Comparison of ENCODE assay signal across 15 cellular contexts in genomic region chr18:63562284-63562683, GRCh38. TPM values are rescaled to one million over a fixed set of nuclear protein-coding genes. Genes with fewer than 3 reads are reported as not detected.
DNase-seq lines count a peak whose midpoint lies in the region; ATAC-seq, FAIRE-seq and TF ChIP-seq lines count a peak whose summit lies in the region.
"Had no signal": no experiment of that assay in that cellular context is flagged by ENCODE, and none has a peak within 500 bp of the region (broad histone marks: within the 10 kb centered on the region; RNA-seq: fewer than 3 reads in every experiment).

No MANE protein-coding gene starts in this region.

- ATAC-seq in GM19035 (IDR thresholded peaks at IDR 0.05; ENCODE audit: unreplicated experiment), result peak; percentile 76
- peak; percentile 65 for ATAC-seq in GM21737 (IDR thresholded peaks at IDR 0.05; ENCODE audit: unreplicated experiment)
- peak; percentile 77 for ATAC-seq in HG03378 (IDR thresholded peaks at IDR 0.05; ENCODE audit: unreplicated experiment)
- peak; percentile 71 for ATAC-seq in GM12878
- ATAC-seq: activated CD4-positive, alpha-beta T cell treated with anti-CD3 and anti-CD28 coated beads for 36 hours; HCT116; left cardiac atrium; naive thymus-derived CD8-positive, alpha-beta T cell had no signal

- WGBS in GM12878 (ENCODE audit: insufficient coverage, insufficient replicate concordance, low lambda C conversion rate, missing lambda C conversion rate), result 24% methylated on average over 4 of the region's 4 CpGs
- WGBS in testis, 2 donors, result 87 to 95% methylated on average over 4 of the region's 4 CpGs

- no peak; a peak in 1 of 4 replicates for TF ChIP-seq EP300 in GM12878 (IDR thresholded peaks at IDR 0.05; ENCODE audit: borderline replicate concordance in 1 of 2, control insufficient read depth in 1 of 2, low read depth in 2 of 2, low read length in 2 of 2)

- RAD21 ChIA-PET in GM12878 (lab: Charles Lee; ENCODE audit: unreplicated experiment), result interaction anchor here (0.8 to 1.2 kb wide), 2 partner anchors 44 to 50 kb away, joined by 3 to 6 read pairs; no protein-coding TSS in a partner anchor

- in situ Hi-C loops in GM12878 (cut with MboI), result no loop called here

- H3K79me2 ChIP-seq in GM12878 (ENCODE audit: control insufficient read depth, insufficient read depth, low read length), result no peaks in the 10 kb centered on the region

- TF ChIP-seq POLR2A in GM12878 (IDR thresholded peaks at IDR 0.05; ENCODE audit: low read depth, low read length) (no peak), testis (IDR thresholded peaks at IDR 0.05) (no peak)

- SMC1A ChIA-PET in GM12878 (lab: Charles Lee; ENCODE audit: uncharacterized antibody, unreplicated experiment), result interaction anchor here (0.9 to 1.4 kb wide), 3 partner anchors 14 to 20 kb away, joined by 3 to 4 read pairs (median 3); no protein-coding TSS in a partner anchor

- H4K20me1 ChIP-seq in GM12878 (ENCODE audit: control insufficient read depth, insufficient read depth), result no peaks in the 10 kb centered on the region

- POLR2A ChIA-PET in GM12878 (lab: Charles Lee), result no interaction called here

- no peaks in the 10 kb centered on the region for H3K36me3 ChIP-seq in GM12878 (ENCODE audit: control insufficient read depth in 2 of 2, insufficient read depth in 2 of 2, low read length in 1 of 2)
- H3K36me3 ChIP-seq in testis (ENCODE audit: low read depth, missing control alignments), result no peaks in the 10 kb centered on the region

- no peaks in the 10 kb centered on the region for H3K9me3 ChIP-seq in GM12878 (replicated peaks; ENCODE audit: control insufficient read depth, insufficient read depth, low read length)
- no peaks in the 10 kb centered on the region for H3K9me3 ChIP-seq in testis

- BruUV-seq in GM12878 (replicated peaks; lab: Mats Ljungman, UMichigan), result no TSS peak

- no peak for TF ChIP-seq RAD21 in GM12878 (IDR thresholded peaks at IDR 0.05; ENCODE audit: insufficient read depth, low read depth, low read length)

- intact Hi-C loops in GM12878 (cut with micrococcal nuclease; ENCODE audit: unreplicated experiment) (no loop called here), testis (cut with DNase I; ENCODE audit: low total_unique reads) (no loop called here)

- TF ChIP-seq CTCF in GM12878 (IDR thresholded peaks at IDR 0.05 in 2 of 3, conservative IDR thresholded peaks at IDR 0.05 in 1 of 3; ENCODE audit: control insufficient read depth in 2 of 3, extremely low read depth in 1 of 3, insufficient read depth in 1 of 3, low read depth in 3 of 3, low read length in 3 of 3) (no peak), testis (IDR thresholded peaks at IDR 0.05) (no peak)

- H3K4me1 ChIP-seq in GM12878 (ENCODE audit: control insufficient read depth, insufficient read depth, low read length), result peaks cover 10% of the 10 kb centered on the region
- H3K4me1 ChIP-seq in testis, result no peaks in the 10 kb centered on the region

- H3K4me3 ChIP-seq in GM12878, result no peak overlapping the region
- no peak overlapping the region for H3K4me3 ChIP-seq in testis

- H3K27ac ChIP-seq in GM12878 (ENCODE audit: control insufficient read depth, insufficient read depth), result no peak overlapping the region
- no peak overlapping the region for H3K27ac ChIP-seq in testis

- no peaks in the 10 kb centered on the region for H3K27me3 ChIP-seq in GM12878 (replicated peaks in 1 of 2; ENCODE audit: control insufficient read depth in 2 of 2, insufficient read depth in 2 of 2, low read length in 1 of 2)
- no peaks in the 10 kb centered on the region for H3K27me3 ChIP-seq in testis

- DNase-seq in GM12878 (ENCODE audit: low read depth, low spot score) (peak; percentile 17), cerebellar nuclear complex (lab: John Stamatoyannopoulos, UW) (no peak), HPDE6-E6E7 (ENCODE audit: extremely low spot score) (no peak), testis (no peak), iPS-NIHi7 (ENCODE audit: extremely low spot score) (no peak)
- DNase-seq: activated CD4-positive, alpha-beta T cell treated with anti-CD3 and anti-CD28 coated beads for 36 hours; left cardiac atrium; naive thymus-derived CD8-positive, alpha-beta T cell; NCI-H187 had no signal

- H3K4me2 ChIP-seq in GM12878 (ENCODE audit: control insufficient read depth, insufficient read depth), result no peak overlapping the region

- CTCF ChIA-PET in GM12878 (lab: Yijun Ruan, JAX), result interaction anchor here (0.8 to 5.7 kb wide), 4 partner anchors 12 to 44 kb away, joined by 3 to 26 read pairs (median 10); no protein-coding TSS in a partner anchor

- no peak for FAIRE-seq in GM12878 (lab: Jason Lieb, UNC)

- H2AFZ ChIP-seq in GM12878 (ENCODE audit: control insufficient read depth, low read depth, low read length), result no peak overlapping the region; the same call in 1 of the 2 replicates

- no peak overlapping the region for H3K9ac ChIP-seq in GM12878 (ENCODE audit: control insufficient read depth, insufficient read depth, low read length)

TF ChIP-seq in GM12878, 131 proteins besides CTCF, POLR2A, EP300 and RAD21 (continues in another document):
- TF ChIP-seq ZNF207 (IDR thresholded peaks at IDR 0.05; ENCODE audit: borderline replicate concordance), result no peak
- no peak for TF ChIP-seq PAX5 (IDR thresholded peaks at IDR 0.05; ENCODE audit: borderline replicate concordance, low read depth, low read length)
- TF ChIP-seq ZZZ3 (IDR thresholded peaks at IDR 0.05; ENCODE audit: control insufficient read depth, insufficient read length, low read depth), result no peak
- no peak for TF ChIP-seq HDAC6 (IDR thresholded peaks at IDR 0.05; ENCODE audit: unreplicated experiment)
- no peak for TF ChIP-seq RB1 (IDR thresholded peaks at IDR 0.05; ENCODE audit: borderline replicate concordance)
- TF ChIP-seq RUNX3 (IDR thresholded peaks at IDR 0.05; ENCODE audit: low read length), result peak; percentile 46
- no peak for TF ChIP-seq MYC (IDR thresholded peaks at IDR 0.05; ENCODE audit: insufficient read depth, insufficient read length, insufficient replicate concordance, low read length, severe bottlenecking)
- peak; percentile 64 for TF ChIP-seq MEF2B (IDR thresholded peaks at IDR 0.05; ENCODE audit: partially characterized antibody, poor library complexity, severe bottlenecking)
- TF ChIP-seq USF1 (IDR thresholded peaks at IDR 0.05; ENCODE audit: borderline replicate concordance, extremely low read length, insufficient read depth, low read depth, low read length), result no peak
- no peak for TF ChIP-seq ZBED1 (IDR thresholded peaks at IDR 0.05; ENCODE audit: borderline replicate concordance)
- TF ChIP-seq TCF7 (IDR thresholded peaks at IDR 0.05; ENCODE audit: borderline replicate concordance), result no peak
- no peak for TF ChIP-seq BACH1 (IDR thresholded peaks at IDR 0.05; ENCODE audit: borderline replicate concordance)
- TF ChIP-seq ZNF384 (IDR thresholded peaks at IDR 0.05; ENCODE audit: borderline replicate concordance, low read depth, low read length), result no peak
- TF ChIP-seq ZSCAN29 (IDR thresholded peaks at IDR 0.05), result no peak
- no peak for TF ChIP-seq SP1 (IDR thresholded peaks at IDR 0.05; ENCODE audit: low read depth, low read length)
- no peak for TF ChIP-seq KDM1A (IDR thresholded peaks at IDR 0.05; ENCODE audit: borderline replicate concordance)
- TF ChIP-seq ZNF217 (IDR thresholded peaks at IDR 0.05), result no peak

RNA-seq across cellular contexts. Expression of gene SERPINB12, which starts 20.1 kb away (rescaled TPM):
- not detected in 2 replicates for total RNA-seq in GM12878 (2013; cell fraction: nucleolus; rRNA removed)
- total RNA-seq in GM12878 (2014; rRNA removed) (not detected in 2 replicates), GM12878 (2014; rRNA removed; fragmentation: Illumina TruSeq; extraction: Trizol) (not detected in 2 replicates), GM12878 (2021) (not detected in 2 replicates), testis (under 1 TPM; 0.56 to 0.94 TPM)
- not detected for polyA plus RNA-seq in GM12878 (2011; ENCODE audit: low read depth)
- polyA plus RNA-seq in GM12878 (2011; rRNA removed) (not detected in 2 replicates), GM12878 (2014; fragmentation: Illumina TruSeq; extraction: Trizol) (not detected in 2 replicates), GM12878 (2014; fragmentation: Nextera tagmentation; extraction: Ambion mirVana) (not detected), GM12878 (2014; rRNA removed) (not detected in 2 replicates), GM12878 (2016; fragmentation: Nextera tagmentation; extraction: Ambion mirVana) (not detected), testis (ENCODE audit: insufficient read depth, low read depth, low replicate concordance) (1.1 TPM)
- not detected in 2 replicates for polyA plus RNA-seq in GM12878 (2011; cell fraction: cytosol; rRNA removed)
- polyA plus RNA-seq in GM12878 (2011; cell fraction: nucleus; rRNA removed), result not detected in 2 replicates
- not detected in 2 replicates for polyA plus RNA-seq in GM12878 (2012)
- not detected in 2 replicates for polyA minus RNA-seq in GM12878 (2011; rRNA and poly(A)+ RNA removed)
- not detected in 2 replicates for polyA minus RNA-seq in GM12878 (2011; cell fraction: cytosol; rRNA and poly(A)+ RNA removed)
- polyA minus RNA-seq in GM12878 (2011; cell fraction: nucleus; rRNA and poly(A)+ RNA removed), result not detected in 2 replicates
- total RNA-seq: activated CD4-positive, alpha-beta T cell treated with anti-CD3 and anti-CD28 coated beads for 36 hours; glomerular endothelial cell; left cardiac atrium; naive thymus-derived CD8-positive, alpha-beta T cell; skeletal muscle tissue had no signal
- polyA plus RNA-seq: naive thymus-derived CD8-positive, alpha-beta T cell had no signal

RNA-seq across cellular contexts. Expression of gene SERPINB13, which starts 24.9 kb away (rescaled TPM):
- not detected in 2 replicates for total RNA-seq in GM12878 (2013; cell fraction: nucleolus; rRNA removed)
- total RNA-seq in GM12878 (2014; rRNA removed) (not detected in 2 replicates), GM12878 (2014; rRNA removed; fragmentation: Illumina TruSeq; extraction: Trizol) (not detected in 2 replicates), GM12878 (2021) (not detected in 2 replicates), testis (not detected)
- polyA plus RNA-seq in GM12878 (2011; ENCODE audit: low read depth), result not detected
- polyA plus RNA-seq in GM12878 (2011; rRNA removed) (not detected in 2 replicates), GM12878 (2014; fragmentation: Illumina TruSeq; extraction: Trizol) (not detected in 2 replicates), GM12878 (2014; fragmentation: Nextera tagmentation; extraction: Ambion mirVana) (not detected), GM12878 (2014; rRNA removed) (not detected in 2 replicates), GM12878 (2016; fragmentation: Nextera tagmentation; extraction: Ambion mirVana) (not detected), testis (ENCODE audit: insufficient read depth, low read depth, low replicate concordance) (not detected)
- polyA plus RNA-seq in GM12878 (2011; cell fraction: cytosol; rRNA removed), result not detected in 2 replicates
- polyA plus RNA-seq in GM12878 (2011; cell fraction: nucleus; rRNA removed), result not detected in 2 replicates
- not detected in 2 replicates for polyA plus RNA-seq in GM12878 (2012)
- polyA minus RNA-seq in GM12878 (2011; rRNA and poly(A)+ RNA removed), result not detected in 2 replicates
- not detected in 2 replicates for polyA minus RNA-seq in GM12878 (2011; cell fraction: cytosol; rRNA and poly(A)+ RNA removed)
- not detected in 2 replicates for polyA minus RNA-seq in GM12878 (2011; cell fraction: nucleus; rRNA and poly(A)+ RNA removed)
- total RNA-seq: activated CD4-positive, alpha-beta T cell treated with anti-CD3 and anti-CD28 coated beads for 36 hours; glomerular endothelial cell; left cardiac atrium; naive thymus-derived CD8-positive, alpha-beta T cell; skeletal muscle tissue had no signal
- polyA plus RNA-seq: naive thymus-derived CD8-positive, alpha-beta T cell had no signal
